In genomic region chr1:155209373-155209721, GRCh38 we compare ENCODE assay signal across 1 cellular context.
TF ChIP-seq lines count a peak whose summit lies in the region.

No MANE protein-coding gene starts in this region.

TF ChIP-seq in HEK293, 187 proteins besides CTCF, POLR2A, EP300 and RAD21 (continued from another document):
- TF ChIP-seq PRDM10 (tag by site-specific recombination; IDR thresholded peaks at IDR 0.05) (no peak), INSM2 (tag by site-specific recombination; IDR thresholded peaks at IDR 0.05) (peak; percentile 0; the same call in 1 of the 2 replicates), SETDB1 (IDR thresholded peaks at IDR 0.05; ENCODE audit: insufficient read length, low read length) (no peak), ZNF707 (tag by site-specific recombination; IDR thresholded peaks at IDR 0.05) (no peak), SP3 (tag by site-specific recombination; IDR thresholded peaks at IDR 0.05) (0 out of 2 replicates have a peak, but pooled peaks have one; percentile 14), ATF2 (tag by site-specific recombination; IDR thresholded peaks at IDR 0.05; ENCODE audit: low read depth) (no peak), ZBTB8A (tag by site-specific recombination; IDR thresholded peaks at IDR 0.05) (0 out of 2 replicates have a peak, but pooled peaks have one; percentile 2), ZNF792 (tag by site-specific recombination; IDR thresholded peaks at IDR 0.05) (no peak), BCL6B (tag by site-specific recombination; IDR thresholded peaks at IDR 0.05) (no peak)
